Comparison of ENCODE assay signal across 12 cellular contexts in genomic region chr4:176308441-176308840, GRCh38. TPM values are rescaled to one million over a fixed set of nuclear protein-coding genes. Genes with fewer than 3 reads are reported as not detected.
DNase-seq lines count a peak whose midpoint lies in the region; ATAC-seq lines count a peak whose summit lies in the region.
"Had no signal": no experiment of that assay in that cellular context is flagged by ENCODE, and none has a peak within 500 bp of the region (broad histone marks: within the 10 kb centered on the region; RNA-seq: fewer than 3 reads in every experiment).

No MANE protein-coding gene starts in this region.

- H4K8ac ChIP-seq in mesenchymal stem cell (ENCODE audit: low read length): no peak overlapping the region

- H3K4ac ChIP-seq in mesenchymal stem cell (ENCODE audit: low read depth in 1 of 2, low read length in 2 of 2): no peak overlapping the region

- H3K4me3 Mint-ChIP-seq in CD4-positive, alpha-beta memory T cell: no peak overlapping the region
- H3K4me3 Mint-ChIP-seq: CD4-positive, CD25-positive, alpha-beta regulatory T cell had no signal

- H3K9me3 Mint-ChIP-seq in CD4-positive, alpha-beta memory T cell: peaks cover 0 to 2% (median 0%) of the 10 kb centered on the region in 8 donors

- peak overlapping the region; percentile 60 for H2AK5ac ChIP-seq in mesenchymal stem cell (ENCODE audit: low read length, severe bottlenecking)

- H3K79me1 ChIP-seq in mesenchymal stem cell (replicated peaks; ENCODE audit: low read length, poor library complexity, severe bottlenecking): no peaks in the 10 kb centered on the region

- H2BK5ac ChIP-seq in mesenchymal stem cell (ENCODE audit: low read depth, low read length, poor library complexity, severe bottlenecking): no peak overlapping the region

- no peak overlapping the region for H2BK15ac ChIP-seq in mesenchymal stem cell (ENCODE audit: low read depth, poor library complexity, severe bottlenecking)

- ATAC-seq in GM19324 (IDR thresholded peaks at IDR 0.05; ENCODE audit: low FRiP score, unreplicated experiment) (peak; percentile 41), HG02571 (IDR thresholded peaks at IDR 0.05; ENCODE audit: unreplicated experiment) (peak; percentile 61), HG03196 (IDR thresholded peaks at IDR 0.05; ENCODE audit: unreplicated experiment) (peak; percentile 63), Right ventricle myocardium superior (ENCODE audit: poor library complexity) (no peak)

- H3K4me1 Mint-ChIP-seq in CD4-positive, alpha-beta memory T cell: no peaks in the 10 kb centered on the region

- no peak overlapping the region for H3K9ac ChIP-seq in mesenchymal stem cell (ENCODE audit: low read length)

- H3K4me3 ChIP-seq in mesenchymal stem cell (ENCODE audit: insufficient read depth in 1 of 2, low read depth in 1 of 2, low read length in 2 of 2): no peak overlapping the region
- H3K4me3 ChIP-seq in CD4-positive, alpha-beta memory T cell (ENCODE audit: low read length in 2 of 2): no peak overlapping the region
- H3K4me3 ChIP-seq: tibial nerve had no signal

- peak overlapping the region; percentile 95 for H3K27ac ChIP-seq in mesenchymal stem cell (ENCODE audit: low read length, poor library complexity, severe bottlenecking)
- H3K27ac ChIP-seq in CD4-positive, alpha-beta memory T cell (ENCODE audit: low read depth, low read length): no peak overlapping the region
- H3K27ac ChIP-seq: tibial nerve had no signal

- 100% methylated on average over 2 of the region's 3 CpGs for WGBS in mesenchymal stem cell

- H3K36me3 Mint-ChIP-seq in CD4-positive, alpha-beta memory T cell: no peaks in the 10 kb centered on the region
- H3K36me3 Mint-ChIP-seq: CD4-positive, CD25-positive, alpha-beta regulatory T cell had no signal

- H3K27me3 Mint-ChIP-seq in CD4-positive, alpha-beta memory T cell: peaks cover 9 to 24% of the 10 kb centered on the region in 2 donors

- H2AFZ ChIP-seq in mesenchymal stem cell (ENCODE audit: low read depth, low read length): no peak overlapping the region

- CTCF ChIA-PET in CD4-positive, alpha-beta memory T cell (lab: Charles Lee; ENCODE audit: partially characterized antibody): no interaction called here

- no peak overlapping the region for H3K23ac ChIP-seq in mesenchymal stem cell (ENCODE audit: low read length in 2 of 2)

- no peaks in the 10 kb centered on the region for H3K27me3 ChIP-seq in mesenchymal stem cell (ENCODE audit: control insufficient read depth in 1 of 2, insufficient read depth in 1 of 2, low read length in 2 of 2)
- peaks cover 7% of the 10 kb centered on the region for H3K27me3 ChIP-seq in CD4-positive, alpha-beta memory T cell (ENCODE audit: insufficient read depth, low read length)
- H3K27me3 ChIP-seq: tibial nerve had no signal

- intact Hi-C loops in Right ventricle myocardium superior (cut with DNase I): no loop called here
- intact Hi-C loops in CD4-positive, alpha-beta memory T cell (cut with micrococcal nuclease): no loop called here

- H3K4me2 ChIP-seq in mesenchymal stem cell (ENCODE audit: low read length, poor library complexity, severe bottlenecking): no peak overlapping the region

- no peaks in the 10 kb centered on the region for H3K9me3 ChIP-seq in mesenchymal stem cell (ENCODE audit: control insufficient read depth, low read length)
- H3K9me3 ChIP-seq in CD4-positive, alpha-beta memory T cell (ENCODE audit: control insufficient read depth in 1 of 2, low read length in 2 of 2): no peaks in the 10 kb centered on the region
- H3K9me3 ChIP-seq: tibial nerve had no signal

- H3K27ac Mint-ChIP-seq in CD4-positive, alpha-beta memory T cell: no peak overlapping the region
- H3K27ac Mint-ChIP-seq: CD4-positive, CD25-positive, alpha-beta regulatory T cell had no signal

- no peak overlapping the region for H4K91ac ChIP-seq in mesenchymal stem cell (ENCODE audit: low read length)

- H3K36me3 ChIP-seq in mesenchymal stem cell (ENCODE audit: control insufficient read depth in 1 of 2, insufficient read depth in 2 of 2, low read depth in 1 of 2, low read length in 2 of 2): no peaks in the 10 kb centered on the region
- no peaks in the 10 kb centered on the region for H3K36me3 ChIP-seq in CD4-positive, alpha-beta memory T cell (ENCODE audit: insufficient read depth, low read length)
- H3K36me3 ChIP-seq: tibial nerve had no signal

- H2BK120ac ChIP-seq in mesenchymal stem cell (ENCODE audit: low read depth, low read length): no peak overlapping the region

- no peak overlapping the region for H3K18ac ChIP-seq in mesenchymal stem cell (ENCODE audit: low read depth in 1 of 2, low read length in 2 of 2)

- peaks cover 6% of the 10 kb centered on the region for H3K4me1 ChIP-seq in mesenchymal stem cell (ENCODE audit: control insufficient read depth, insufficient read depth, low read depth, low read length)
- no peaks in the 10 kb centered on the region for H3K4me1 ChIP-seq in CD4-positive, alpha-beta memory T cell (ENCODE audit: insufficient read depth, low read length)
- H3K4me1 ChIP-seq: tibial nerve had no signal

- no peak overlapping the region for H3K14ac ChIP-seq in mesenchymal stem cell (ENCODE audit: low read length in 2 of 2)

- DNase-seq in mesenchymal stem cell: no peak
- no peak for DNase-seq in Right ventricle myocardium superior
- DNase-seq in CD4-positive, alpha-beta memory T cell: no peak
- DNase-seq in NCI-H1048 (lab: John Stamatoyannopoulos, UW): no peak
- DNase-seq in NCI-H748 treated with DMSO at 0.1 percent for 48 hours (lab: John Stamatoyannopoulos, UW): no peak
- DNase-seq: CD4-positive, CD25-positive, alpha-beta regulatory T cell; NCI-H2171 had no signal

- no peak overlapping the region for H2BK12ac ChIP-seq in mesenchymal stem cell (ENCODE audit: low read length in 2 of 2)

- POLR2A ChIA-PET in CD4-positive, alpha-beta memory T cell (lab: Charles Lee; ENCODE audit: partially characterized antibody): no interaction called here

RNA-seq across cellular contexts. Expression of gene SPCS3, which starts 11.3 kb away (rescaled TPM):
- polyA plus RNA-seq in mesenchymal stem cell (2013, experiment 1 of 2): 77.8 TPM
- polyA plus RNA-seq in mesenchymal stem cell (2013, experiment 2 of 2): 81.6 TPM
- 82.2 TPM for total RNA-seq in Right ventricle myocardium superior
- total RNA-seq in CD4-positive, alpha-beta memory T cell: 100 to 1,000 TPM; 193 to 207 TPM
- polyA plus RNA-seq in CD4-positive, alpha-beta memory T cell: 10 to 100 TPM; 62.4 to 74.7 TPM

RNA-seq across cellular contexts. Expression of gene ASB5, which starts 39.4 kb away (rescaled TPM):
- 0.03 TPM for polyA plus RNA-seq in mesenchymal stem cell (2013, experiment 1 of 2)
- polyA plus RNA-seq in mesenchymal stem cell (2013, experiment 2 of 2): 0.01 TPM
- 2.8 TPM for total RNA-seq in Right ventricle myocardium superior
- not detected for total RNA-seq in CD4-positive, alpha-beta memory T cell
- not detected for polyA plus RNA-seq in CD4-positive, alpha-beta memory T cell
- total RNA-seq: CD4-positive, CD25-positive, alpha-beta regulatory T cell; mesenteric fat pad; tibial nerve had no signal
- polyA plus RNA-seq: CD4-positive, CD25-positive, alpha-beta regulatory T cell had no signal
